1 cellular context compared by ENCODE assay signal in the genomic region with DNA sequence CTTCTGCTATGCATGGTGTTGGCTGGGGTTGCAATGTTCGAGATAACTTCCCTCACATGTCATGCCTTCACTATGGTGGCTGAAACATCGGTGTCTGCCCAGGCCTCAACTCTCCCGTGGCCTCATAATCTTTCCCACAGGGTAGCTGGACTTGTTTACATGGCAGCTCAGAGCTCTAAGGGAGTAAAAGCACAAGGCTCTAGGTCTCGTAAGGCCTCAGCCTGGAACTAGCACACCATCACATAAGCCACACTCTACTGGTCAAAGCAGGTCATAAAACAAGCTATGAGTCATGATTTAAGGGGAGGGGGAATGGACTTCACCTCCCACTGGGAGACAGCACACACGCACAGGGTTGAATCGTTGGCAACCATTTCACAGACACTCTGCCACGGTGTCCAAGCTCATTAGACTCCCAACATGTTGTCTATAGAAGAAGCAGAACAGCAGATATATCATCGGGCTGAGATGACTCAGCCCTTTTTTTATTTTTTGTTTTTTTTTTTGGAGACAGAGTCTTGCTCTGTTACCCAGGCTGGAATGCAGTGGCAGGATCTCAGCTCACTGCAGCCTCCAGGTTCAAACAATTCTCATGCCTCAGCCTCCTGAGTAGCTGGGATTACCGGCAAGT.
TF ChIP-seq lines count a peak whose summit lies in the region.

No MANE protein-coding gene starts in this region.

TF ChIP-seq in HEK293, 187 proteins besides CTCF, POLR2A, EP300 and RAD21 (continued from another document and continues in another):
- TF ChIP-seq, protein P1, sequence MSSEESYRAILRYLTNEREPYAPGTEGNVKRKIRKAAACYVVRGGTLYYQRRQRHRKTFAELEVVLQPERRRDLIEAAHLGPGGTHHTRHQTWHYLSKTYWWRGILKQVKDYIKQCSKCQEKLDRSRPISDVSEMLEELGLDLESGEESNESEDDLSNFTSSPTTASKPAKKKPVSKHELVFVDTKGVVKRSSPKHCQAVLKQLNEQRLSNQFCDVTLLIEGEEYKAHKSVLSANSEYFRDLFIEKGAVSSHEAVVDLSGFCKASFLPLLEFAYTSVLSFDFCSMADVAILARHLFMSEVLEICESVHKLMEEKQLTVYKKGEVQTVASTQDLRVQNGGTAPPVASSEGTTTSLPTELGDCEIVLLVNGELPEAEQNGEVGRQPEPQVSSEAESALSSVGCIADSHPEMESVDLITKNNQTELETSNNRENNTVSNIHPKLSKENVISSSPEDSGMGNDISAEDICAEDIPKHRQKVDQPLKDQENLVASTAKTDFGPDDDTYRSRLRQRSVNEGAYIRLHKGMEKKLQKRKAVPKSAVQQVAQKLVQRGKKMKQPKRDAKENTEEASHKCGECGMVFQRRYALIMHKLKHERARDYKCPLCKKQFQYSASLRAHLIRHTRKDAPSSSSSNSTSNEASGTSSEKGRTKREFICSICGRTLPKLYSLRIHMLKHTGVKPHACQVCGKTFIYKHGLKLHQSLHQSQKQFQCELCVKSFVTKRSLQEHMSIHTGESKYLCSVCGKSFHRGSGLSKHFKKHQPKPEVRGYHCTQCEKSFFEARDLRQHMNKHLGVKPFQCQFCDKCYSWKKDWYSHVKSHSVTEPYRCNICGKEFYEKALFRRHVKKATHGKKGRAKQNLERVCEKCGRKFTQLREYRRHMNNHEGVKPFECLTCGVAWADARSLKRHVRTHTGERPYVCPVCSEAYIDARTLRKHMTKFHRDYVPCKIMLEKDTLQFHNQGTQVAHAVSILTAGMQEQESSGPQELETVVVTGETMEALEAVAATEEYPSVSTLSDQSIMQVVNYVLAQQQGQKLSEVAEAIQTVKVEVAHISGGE (tag by site-specific recombination; conservative IDR thresholded peaks at IDR 0.05; ENCODE audit: low read depth), result no peak
- TF ChIP-seq SP2 (tag by site-specific recombination; IDR thresholded peaks at IDR 0.05) (peak; percentile 29; the same call in 1 of the 2 replicates), ZNF610 (tag by site-specific recombination; IDR thresholded peaks at IDR 0.05; ENCODE audit: borderline replicate concordance) (no peak), HOXD13 (CRISPR knock-in tag; IDR thresholded peaks at IDR 0.05; ENCODE audit: borderline replicate concordance) (peak; percentile 78; the same call in 1 of the 2 replicates), ZNF843 (tag by site-specific recombination; IDR thresholded peaks at IDR 0.05) (no peak), TCF7L2 (IDR thresholded peaks at IDR 0.05; ENCODE audit: borderline replicate concordance, low read depth, low read length) (no peak), EGR2 (tag by site-specific recombination; IDR thresholded peaks at IDR 0.05; ENCODE audit: low read depth) (0 out of 2 replicates have a peak, but pooled peaks have one; percentile 24), ZNF664 (tag by site-specific recombination; IDR thresholded peaks at IDR 0.05) (no peak), ZSCAN23 (tag by site-specific recombination; IDR thresholded peaks at IDR 0.05) (no peak), KLF7 (tag by site-specific recombination; IDR thresholded peaks at IDR 0.05; ENCODE audit: borderline replicate concordance) (no peak), FEZF1 (tag by site-specific recombination; IDR thresholded peaks at IDR 0.05) (no peak), YY2 (tag by site-specific recombination; IDR thresholded peaks at IDR 0.05) (no peak), ZBTB8A (tag by site-specific recombination; IDR thresholded peaks at IDR 0.05) (peak; percentile 76), ZNF48 (tag by site-specific recombination; IDR thresholded peaks at IDR 0.05) (no peak), ZNF621 (tag by site-specific recombination; IDR thresholded peaks at IDR 0.05) (no peak), ZNF114 (tag by site-specific recombination; IDR thresholded peaks at IDR 0.05) (no peak), ZNF561 (tag by site-specific recombination; IDR thresholded peaks at IDR 0.05; ENCODE audit: borderline replicate concordance) (peak; percentile 20; the same call in 1 of the 2 replicates), ZIC2 (tag by site-specific recombination; IDR thresholded peaks at IDR 0.05) (peak; percentile 88), ZBTB21 (tag by site-specific recombination; IDR thresholded peaks at IDR 0.05) (peak; percentile 29; the same call in 1 of the 2 replicates), ZNF423 (tag by site-specific recombination; IDR thresholded peaks at IDR 0.05) (no peak), ZNF24 (tag by site-specific recombination; IDR thresholded peaks at IDR 0.05) (peak; percentile 70; the same call in 1 of the 2 replicates), SP7 (tag by site-specific recombination; IDR thresholded peaks at IDR 0.05) (peak; percentile 96), IKZF3 (tag by site-specific recombination; IDR thresholded peaks at IDR 0.05) (no peak), ZNF2 (tag by site-specific recombination; IDR thresholded peaks at IDR 0.05) (no peak), BCL11A (tag by site-specific recombination; IDR thresholded peaks at IDR 0.05; ENCODE audit: low read depth) (0 out of 2 replicates have a peak, but pooled peaks have one; percentile 64), ZNF324 (tag by site-specific recombination; IDR thresholded peaks at IDR 0.05) (no peak)
- TF ChIP-seq, protein P2, sequence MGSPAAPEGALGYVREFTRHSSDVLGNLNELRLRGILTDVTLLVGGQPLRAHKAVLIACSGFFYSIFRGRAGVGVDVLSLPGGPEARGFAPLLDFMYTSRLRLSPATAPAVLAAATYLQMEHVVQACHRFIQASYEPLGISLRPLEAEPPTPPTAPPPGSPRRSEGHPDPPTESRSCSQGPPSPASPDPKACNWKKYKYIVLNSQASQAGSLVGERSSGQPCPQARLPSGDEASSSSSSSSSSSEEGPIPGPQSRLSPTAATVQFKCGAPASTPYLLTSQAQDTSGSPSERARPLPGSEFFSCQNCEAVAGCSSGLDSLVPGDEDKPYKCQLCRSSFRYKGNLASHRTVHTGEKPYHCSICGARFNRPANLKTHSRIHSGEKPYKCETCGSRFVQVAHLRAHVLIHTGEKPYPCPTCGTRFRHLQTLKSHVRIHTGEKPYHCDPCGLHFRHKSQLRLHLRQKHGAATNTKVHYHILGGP (tag by site-specific recombination; IDR thresholded peaks at IDR 0.05), result no peak
- TF ChIP-seq, protein P3, sequence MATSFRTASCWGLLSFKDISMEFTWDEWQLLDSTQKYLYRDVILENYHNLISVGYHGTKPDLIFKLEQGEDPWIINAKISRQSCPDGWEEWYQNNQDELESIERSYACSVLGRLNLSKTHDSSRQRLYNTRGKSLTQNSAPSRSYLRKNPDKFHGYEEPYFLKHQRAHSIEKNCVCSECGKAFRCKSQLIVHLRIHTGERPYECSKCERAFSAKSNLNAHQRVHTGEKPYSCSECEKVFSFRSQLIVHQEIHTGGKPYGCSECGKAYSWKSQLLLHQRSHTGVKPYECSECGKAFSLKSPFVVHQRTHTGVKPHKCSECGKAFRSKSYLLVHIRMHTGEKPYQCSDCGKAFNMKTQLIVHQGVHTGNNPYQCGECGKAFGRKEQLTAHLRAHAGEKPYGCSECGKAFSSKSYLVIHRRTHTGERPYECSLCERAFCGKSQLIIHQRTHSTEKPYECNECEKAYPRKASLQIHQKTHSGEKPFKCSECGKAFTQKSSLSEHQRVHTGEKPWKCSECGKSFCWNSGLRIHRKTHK (tag by site-specific recombination; IDR thresholded peaks at IDR 0.05), result no peak
- TF ChIP-seq, protein P4, sequence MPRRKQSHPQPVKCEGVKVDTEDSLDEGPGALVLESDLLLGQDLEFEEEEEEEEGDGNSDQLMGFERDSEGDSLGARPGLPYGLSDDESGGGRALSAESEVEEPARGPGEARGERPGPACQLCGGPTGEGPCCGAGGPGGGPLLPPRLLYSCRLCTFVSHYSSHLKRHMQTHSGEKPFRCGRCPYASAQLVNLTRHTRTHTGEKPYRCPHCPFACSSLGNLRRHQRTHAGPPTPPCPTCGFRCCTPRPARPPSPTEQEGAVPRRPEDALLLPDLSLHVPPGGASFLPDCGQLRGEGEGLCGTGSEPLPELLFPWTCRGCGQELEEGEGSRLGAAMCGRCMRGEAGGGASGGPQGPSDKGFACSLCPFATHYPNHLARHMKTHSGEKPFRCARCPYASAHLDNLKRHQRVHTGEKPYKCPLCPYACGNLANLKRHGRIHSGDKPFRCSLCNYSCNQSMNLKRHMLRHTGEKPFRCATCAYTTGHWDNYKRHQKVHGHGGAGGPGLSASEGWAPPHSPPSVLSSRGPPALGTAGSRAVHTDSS (tag by site-specific recombination; IDR thresholded peaks at IDR 0.05), result no peak
- TF ChIP-seq, protein P5, sequence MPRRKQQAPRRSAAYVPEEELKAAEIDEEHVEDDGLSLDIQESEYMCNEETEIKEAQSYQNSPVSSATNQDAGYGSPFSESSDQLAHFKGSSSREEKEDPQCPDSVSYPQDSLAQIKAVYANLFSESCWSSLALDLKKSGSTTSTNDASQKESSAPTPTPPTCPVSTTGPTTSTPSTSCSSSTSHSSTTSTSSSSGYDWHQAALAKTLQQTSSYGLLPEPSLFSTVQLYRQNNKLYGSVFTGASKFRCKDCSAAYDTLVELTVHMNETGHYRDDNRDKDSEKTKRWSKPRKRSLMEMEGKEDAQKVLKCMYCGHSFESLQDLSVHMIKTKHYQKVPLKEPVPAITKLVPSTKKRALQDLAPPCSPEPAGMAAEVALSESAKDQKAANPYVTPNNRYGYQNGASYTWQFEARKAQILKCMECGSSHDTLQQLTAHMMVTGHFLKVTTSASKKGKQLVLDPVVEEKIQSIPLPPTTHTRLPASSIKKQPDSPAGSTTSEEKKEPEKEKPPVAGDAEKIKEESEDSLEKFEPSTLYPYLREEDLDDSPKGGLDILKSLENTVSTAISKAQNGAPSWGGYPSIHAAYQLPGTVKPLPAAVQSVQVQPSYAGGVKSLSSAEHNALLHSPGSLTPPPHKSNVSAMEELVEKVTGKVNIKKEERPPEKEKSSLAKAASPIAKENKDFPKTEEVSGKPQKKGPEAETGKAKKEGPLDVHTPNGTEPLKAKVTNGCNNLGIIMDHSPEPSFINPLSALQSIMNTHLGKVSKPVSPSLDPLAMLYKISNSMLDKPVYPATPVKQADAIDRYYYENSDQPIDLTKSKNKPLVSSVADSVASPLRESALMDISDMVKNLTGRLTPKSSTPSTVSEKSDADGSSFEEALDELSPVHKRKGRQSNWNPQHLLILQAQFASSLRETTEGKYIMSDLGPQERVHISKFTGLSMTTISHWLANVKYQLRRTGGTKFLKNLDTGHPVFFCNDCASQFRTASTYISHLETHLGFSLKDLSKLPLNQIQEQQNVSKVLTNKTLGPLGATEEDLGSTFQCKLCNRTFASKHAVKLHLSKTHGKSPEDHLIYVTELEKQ (tag by site-specific recombination; IDR thresholded peaks at IDR 0.05; ENCODE audit: borderline replicate concordance), result no peak
- TF ChIP-seq, protein P6, sequence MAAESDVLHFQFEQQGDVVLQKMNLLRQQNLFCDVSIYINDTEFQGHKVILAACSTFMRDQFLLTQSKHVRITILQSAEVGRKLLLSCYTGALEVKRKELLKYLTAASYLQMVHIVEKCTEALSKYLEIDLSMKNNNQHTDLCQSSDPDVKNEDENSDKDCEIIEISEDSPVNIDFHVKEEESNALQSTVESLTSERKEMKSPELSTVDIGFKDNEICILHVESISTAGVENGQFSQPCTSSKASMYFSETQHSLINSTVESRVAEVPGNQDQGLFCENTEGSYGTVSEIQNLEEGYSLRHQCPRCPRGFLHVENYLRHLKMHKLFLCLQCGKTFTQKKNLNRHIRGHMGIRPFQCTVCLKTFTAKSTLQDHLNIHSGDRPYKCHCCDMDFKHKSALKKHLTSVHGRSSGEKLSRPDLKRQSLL (tag by site-specific recombination; IDR thresholded peaks at IDR 0.05), result peak; percentile 56; the same call in 1 of the 2 replicates
- TF ChIP-seq, protein P7, sequence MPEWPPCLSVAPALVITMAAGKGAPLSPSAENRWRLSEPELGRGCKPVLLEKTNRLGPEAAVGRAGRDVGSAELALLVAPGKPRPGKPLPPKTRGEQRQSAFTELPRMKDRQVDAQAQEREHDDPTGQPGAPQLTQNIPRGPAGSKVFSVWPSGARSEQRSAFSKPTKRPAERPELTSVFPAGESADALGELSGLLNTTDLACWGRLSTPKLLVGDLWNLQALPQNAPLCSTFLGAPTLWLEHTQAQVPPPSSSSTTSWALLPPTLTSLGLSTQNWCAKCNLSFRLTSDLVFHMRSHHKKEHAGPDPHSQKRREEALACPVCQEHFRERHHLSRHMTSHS (tag by site-specific recombination; IDR thresholded peaks at IDR 0.05), result no peak
- TF ChIP-seq, protein P8, sequence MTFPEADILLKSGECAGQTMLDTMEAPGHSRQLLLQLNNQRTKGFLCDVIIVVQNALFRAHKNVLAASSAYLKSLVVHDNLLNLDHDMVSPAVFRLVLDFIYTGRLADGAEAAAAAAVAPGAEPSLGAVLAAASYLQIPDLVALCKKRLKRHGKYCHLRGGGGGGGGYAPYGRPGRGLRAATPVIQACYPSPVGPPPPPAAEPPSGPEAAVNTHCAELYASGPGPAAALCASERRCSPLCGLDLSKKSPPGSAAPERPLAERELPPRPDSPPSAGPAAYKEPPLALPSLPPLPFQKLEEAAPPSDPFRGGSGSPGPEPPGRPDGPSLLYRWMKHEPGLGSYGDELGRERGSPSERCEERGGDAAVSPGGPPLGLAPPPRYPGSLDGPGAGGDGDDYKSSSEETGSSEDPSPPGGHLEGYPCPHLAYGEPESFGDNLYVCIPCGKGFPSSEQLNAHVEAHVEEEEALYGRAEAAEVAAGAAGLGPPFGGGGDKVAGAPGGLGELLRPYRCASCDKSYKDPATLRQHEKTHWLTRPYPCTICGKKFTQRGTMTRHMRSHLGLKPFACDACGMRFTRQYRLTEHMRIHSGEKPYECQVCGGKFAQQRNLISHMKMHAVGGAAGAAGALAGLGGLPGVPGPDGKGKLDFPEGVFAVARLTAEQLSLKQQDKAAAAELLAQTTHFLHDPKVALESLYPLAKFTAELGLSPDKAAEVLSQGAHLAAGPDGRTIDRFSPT (tag by site-specific recombination; IDR thresholded peaks at IDR 0.05), result 0 out of 2 replicates have a peak, but pooled peaks have one; percentile 51
- TF ChIP-seq, protein P9, sequence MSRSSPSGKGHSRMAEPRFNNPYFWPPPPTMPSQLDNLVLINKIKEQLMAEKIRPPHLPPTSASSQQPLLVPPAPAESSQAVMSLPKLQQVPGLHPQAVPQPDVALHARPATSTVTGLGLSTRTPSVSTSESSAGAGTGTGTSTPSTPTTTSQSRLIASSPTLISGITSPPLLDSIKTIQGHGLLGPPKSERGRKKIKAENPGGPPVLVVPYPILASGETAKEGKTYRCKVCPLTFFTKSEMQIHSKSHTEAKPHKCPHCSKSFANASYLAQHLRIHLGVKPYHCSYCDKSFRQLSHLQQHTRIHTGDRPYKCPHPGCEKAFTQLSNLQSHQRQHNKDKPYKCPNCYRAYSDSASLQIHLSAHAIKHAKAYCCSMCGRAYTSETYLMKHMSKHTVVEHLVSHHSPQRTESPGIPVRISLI (tag by site-specific recombination; IDR thresholded peaks at IDR 0.05), result peak; percentile 68
- TF ChIP-seq, protein P10, sequence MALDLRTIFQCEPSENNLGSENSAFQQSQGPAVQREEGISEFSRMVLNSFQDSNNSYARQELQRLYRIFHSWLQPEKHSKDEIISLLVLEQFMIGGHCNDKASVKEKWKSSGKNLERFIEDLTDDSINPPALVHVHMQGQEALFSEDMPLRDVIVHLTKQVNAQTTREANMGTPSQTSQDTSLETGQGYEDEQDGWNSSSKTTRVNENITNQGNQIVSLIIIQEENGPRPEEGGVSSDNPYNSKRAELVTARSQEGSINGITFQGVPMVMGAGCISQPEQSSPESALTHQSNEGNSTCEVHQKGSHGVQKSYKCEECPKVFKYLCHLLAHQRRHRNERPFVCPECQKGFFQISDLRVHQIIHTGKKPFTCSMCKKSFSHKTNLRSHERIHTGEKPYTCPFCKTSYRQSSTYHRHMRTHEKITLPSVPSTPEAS (tag by site-specific recombination; IDR thresholded peaks at IDR 0.05), result peak; percentile 90
